ENCODE assay signal across 9 cellular contexts in genomic region chr14:101966742-101967141, GRCh38. TPM values are rescaled to one million over a fixed set of nuclear protein-coding genes. Genes with fewer than 3 reads are reported as not detected.
DNase-seq lines count a peak whose midpoint lies in the region; ATAC-seq and TF ChIP-seq lines count a peak whose summit lies in the region.
"Had no signal": no experiment of that assay in that cellular context is flagged by ENCODE, and none has a peak within 500 bp of the region (broad histone marks: within the 10 kb centered on the region; RNA-seq: fewer than 3 reads in every experiment).

No MANE protein-coding gene starts in this region.

- peak; percentile 10 for DNase-seq in Caki2 (ENCODE audit: low read depth)
- DNase-seq in NB4 (ENCODE audit: low read depth) = no peak
- DNase-seq in central memory CD8-positive, alpha-beta T cell (ENCODE audit: low spot score in 2 of 2) = no peak
- DNase-seq in neural crest cell (ENCODE audit: low read depth, low spot score) = no peak
- no peak for DNase-seq in SW480 (ENCODE audit: low spot score)
- no peak for DNase-seq in activated gamma-delta T cell treated with Interleukin-2 at 50 U/mL for 16 hours
- no peak for DNase-seq in Ammon's horn (ENCODE audit: low spot score)
- DNase-seq in cerebellar cortex (ENCODE audit: low spot score) = no peak
- DNase-seq: NCI-H446 had no signal

- H3K36me3 Mint-ChIP-seq in central memory CD8-positive, alpha-beta T cell (ENCODE audit: insufficient read depth) = peaks cover 17% of the 10 kb centered on the region
- H3K36me3 Mint-ChIP-seq in neural crest cell (ENCODE audit: low read depth) = peaks cover 8% of the 10 kb centered on the region

- H3K4me3 Mint-ChIP-seq in central memory CD8-positive, alpha-beta T cell = peak overlapping the region; percentile 16
- H3K4me3 Mint-ChIP-seq in neural crest cell = peak overlapping the region; percentile 87

- no peaks in the 10 kb centered on the region for H3K27me3 Mint-ChIP-seq in central memory CD8-positive, alpha-beta T cell
- no peaks in the 10 kb centered on the region for H3K27me3 Mint-ChIP-seq in neural crest cell (ENCODE audit: low read depth)

- ATAC-seq in central memory CD8-positive, alpha-beta T cell (replicated peaks; ENCODE audit: extremely low read depth, poor library complexity, severe bottlenecking) = no peak

- no peak overlapping the region for H3K27ac Mint-ChIP-seq in central memory CD8-positive, alpha-beta T cell (ENCODE audit: low read depth)
- H3K27ac Mint-ChIP-seq in neural crest cell (ENCODE audit: unreplicated experiment) = no peak overlapping the region

- H3K4me1 Mint-ChIP-seq in central memory CD8-positive, alpha-beta T cell = peaks cover 43% of the 10 kb centered on the region
- peaks cover 39% of the 10 kb centered on the region for H3K4me1 Mint-ChIP-seq in neural crest cell

- in situ Hi-C loops in Caki2 (cut with HindIII; ENCODE audit: low pct_unique_long_range_greater_than_20kb, low sequenced_read_pairs) = no loop called here

- no peaks in the 10 kb centered on the region for H3K9me3 Mint-ChIP-seq in central memory CD8-positive, alpha-beta T cell
- no peaks in the 10 kb centered on the region for H3K9me3 Mint-ChIP-seq in neural crest cell

- no peak for TF ChIP-seq POLR2A in NB4 (IDR thresholded peaks at IDR 0.05; ENCODE audit: extremely low read depth, insufficient read length)

- TF ChIP-seq CTCF in NB4 (IDR thresholded peaks at IDR 0.05; ENCODE audit: low read depth, low read length) = no peak
- TF ChIP-seq CTCF in neural crest cell (conservative IDR thresholded peaks at IDR 0.05) = no peak

- peak overlapping the region; percentile 85 for H3K4me3 ChIP-seq in NB4 (ENCODE audit: low read depth, low read length)

RNA-seq across cellular contexts. Expression of gene DYNC1H1, which starts 2.4 kb away (rescaled TPM):
- 95.9 and 155 TPM in 2 replicates for total RNA-seq in Caki2 (2014; rRNA removed; shearing (Covaris generic); ENCODE audit: low replicate concordance)
- 518 and 528 TPM in 2 replicates for total RNA-seq in neural crest cell
